Comparison of ENCODE assay signal across 1 cellular context in genomic region chr20:41047279-41047974, GRCh38.
TF ChIP-seq lines count a peak whose summit lies in the region.

No MANE protein-coding gene starts in this region.

TF ChIP-seq in GM23338, 12 proteins besides CTCF, POLR2A, EP300 and RAD21 (continued from another document):
- TF ChIP-seq ZNF462 (CRISPR knock-in tag; IDR thresholded peaks at IDR 0.05) (no peak), NANOG (IDR thresholded peaks at IDR 0.05; ENCODE audit: borderline replicate concordance) (no peak), CREB1 (CRISPR knock-in tag; IDR thresholded peaks at IDR 0.05; ENCODE audit: low read depth) (no peak), ZNF331 (CRISPR knock-in tag; IDR thresholded peaks at IDR 0.05; ENCODE audit: low read depth) (no peak), ETS1 (IDR thresholded peaks at IDR 0.05) (no peak)
